In genomic region chr10:770975-771374, GRCh38 we compare ENCODE assay signal across 25 cellular contexts.
"Had no signal": no experiment of that assay in that cellular context is flagged by ENCODE, and none has a peak within 500 bp of the region (broad histone marks: within the 10 kb centered on the region; RNA-seq: fewer than 3 reads in every experiment).

No MANE protein-coding gene starts in this region.

- H3K27ac ChIP-seq: KMS-11, SJCRH30, WERI-Rb-1 had no signal

- ATAC-seq: activated CD4-positive, CD25-positive, alpha-beta regulatory T cell treated with anti-CD3 and anti-CD28 coated beads, Interleukin-2, amount 50 U/mL, for 24 hours; activated CD8-positive, alpha-beta memory T cell treated with anti-CD3 and anti-CD28 coated beads, Interleukin-2, amount 10 ng/mL, durations not matched to agents 7 days and 5 days had no signal

- H3K27me3 ChIP-seq: SJCRH30 had no signal

- H3K36me3 ChIP-seq: SJCRH30, WERI-Rb-1 had no signal

- FAIRE-seq: astrocyte had no signal

- H3K9me3 ChIP-seq: SJCRH30, SK-N-SH had no signal

- H3K4me1 ChIP-seq: SJCRH30 had no signal

- H3K9me2 ChIP-seq: SK-N-SH had no signal

- H3K4me3 ChIP-seq: SJCRH30 had no signal

- H3K9ac ChIP-seq: KMS-11, SK-N-SH had no signal

- H3K4me2 ChIP-seq: KMS-11, SK-N-SH had no signal

- DNase-seq: activated CD4-positive, alpha-beta T cell treated with anti-CD3 and anti-CD28 coated beads for 4 hours; activated CD4-positive, alpha-beta T cell treated with anti-CD3 and anti-CD28 coated beads, Interleukin-2, amount 50 U/mL, for 48 hours; activated CD8-positive, alpha-beta memory T cell treated with anti-CD3 and anti-CD28 coated beads, Interleukin-2, amount 10 ng/mL, durations not matched to agents 7 days and 5 days; activated gamma-delta T cell; activated naive CD4-positive, alpha-beta T cell treated with anti-CD3 and anti-CD28 coated beads for 36 hours; activated T-cell treated with anti-CD3 and anti-CD28 coated beads, Interleukin-2, amount 50 U/mL, for 24 hours; amygdala; NCI-H1092; NCI-H1417; NCI-H1930; NCI-H2107; NCI-H345; NCI-H510A; NCI-H526 treated with DMSO at 0.1 percent for 48 hours; NCI-H82; NK-92 treated with Interleukin-12 subunit alpha and Interleukin-12 subunit beta, amount 100 ng/mL, for 24 hours; Right ventricle myocardium superior; RPMI8226; SJCRH30; SK-N-SH; T-helper 1 cell; WERI-Rb-1 had no signal
